ENCODE assay signal across 19 cellular contexts in the genomic region with DNA sequence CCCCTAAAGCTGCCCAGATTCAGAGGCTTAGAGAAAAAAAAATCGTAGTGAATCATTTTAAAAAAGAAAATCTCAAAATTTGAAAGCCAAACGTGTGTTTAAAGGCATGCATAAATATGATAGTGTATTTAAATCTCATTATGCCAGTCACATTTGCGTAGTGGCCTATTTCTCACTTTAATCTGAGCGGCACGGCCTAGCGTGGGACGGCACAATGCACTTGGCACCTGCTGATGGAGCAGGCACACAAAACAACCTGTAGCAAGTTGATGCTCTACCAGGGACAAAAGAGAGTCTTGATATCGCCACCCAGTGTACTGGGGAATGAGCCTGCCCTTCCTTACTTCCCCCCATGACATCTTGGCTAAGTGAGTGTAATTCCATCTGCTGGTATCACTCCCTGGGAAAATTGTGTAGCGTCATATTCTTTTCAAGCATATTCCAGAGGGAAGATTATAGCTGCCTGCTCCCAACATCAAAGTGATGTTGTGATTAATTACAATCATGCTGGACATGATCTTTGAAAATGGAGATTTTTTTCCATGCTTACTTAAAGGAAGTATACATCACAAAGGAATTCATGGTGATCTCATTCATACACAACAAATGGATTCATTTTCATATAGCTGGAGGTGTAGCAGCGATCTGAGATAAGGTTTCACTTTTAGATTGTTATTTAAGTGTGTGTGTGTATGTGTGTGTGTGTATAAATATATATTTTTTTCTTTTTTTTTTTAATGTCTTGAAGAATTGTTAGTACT.
"Had no signal": no experiment of that assay in that cellular context is flagged by ENCODE, and none has a peak within 500 bp of the region (broad histone marks: within the 10 kb centered on the region; RNA-seq: fewer than 3 reads in every experiment).

No MANE protein-coding gene starts in this region.

- H3K36me3 Mint-ChIP-seq: activated CD8-positive, alpha-beta memory T cell treated with anti-CD3 and anti-CD28 coated beads, Interleukin-2, amount 10 ng/mL, durations not matched to agents 7 days and 5 days; activated naive CD8-positive, alpha-beta T cell treated with anti-CD3 and anti-CD28 coated beads for 36 hours; stimulated activated naive B cell treated with anti-CD40 and anti-IgM and Interleukin-4, amounts not matched to agents 10 μg/mL and 1 μg/mL and 100 μg/mL, for 72 hours had no signal

- DNase-seq: activated B cell treated with CpG ODN at 0.5 μM for 24 hours; activated CD4-positive, alpha-beta memory T cell treated with anti-CD3 and anti-CD28 coated beads, Interleukin-2, amount 10 ng/mL, durations not matched to agents 7 days and 5 days; activated CD4-positive, alpha-beta T cell treated with anti-CD3 and anti-CD28 coated beads for 4 hours; activated CD8-positive, alpha-beta memory T cell treated with anti-CD3 and anti-CD28 coated beads, Interleukin-2, amount 10 ng/mL, durations not matched to agents 7 days and 5 days; activated naive CD4-positive, alpha-beta T cell; activated naive CD8-positive, alpha-beta T cell treated with anti-CD3 and anti-CD28 coated beads for 36 hours; amniotic stem cell; caudate nucleus; colonic mucosa; esophagus squamous epithelium; hippocampal formation; left lung; midbrain; nephron progenitor cell; nucleus accumbens; sigmoid colon; stimulated activated naive B cell treated with anti-CD40 and anti-IgM and Interleukin-4, amounts not matched to agents 10 μg/mL and 1 μg/mL and 100 μg/mL, for 72 hours had no signal

- H3K9me3 ChIP-seq: colonic mucosa, esophagus squamous epithelium, left lung, sigmoid colon, thoracic aorta had no signal

- H3K36me3 ChIP-seq: colonic mucosa, esophagus squamous epithelium, left lung, thoracic aorta had no signal

- H3K4me3 Mint-ChIP-seq: activated B cell treated with CpG ODN at 0.5 μM for 24 hours; activated CD4-positive, alpha-beta memory T cell treated with anti-CD3 and anti-CD28 coated beads, Interleukin-2, amount 10 ng/mL, durations not matched to agents 7 days and 5 days; activated CD8-positive, alpha-beta memory T cell treated with anti-CD3 and anti-CD28 coated beads, Interleukin-2, amount 10 ng/mL, durations not matched to agents 7 days and 5 days; activated naive CD8-positive, alpha-beta T cell treated with anti-CD3 and anti-CD28 coated beads for 36 hours; activated T-helper 17 cell treated with anti-CD3 and anti-CD28 coated beads, Interleukin-2, amount 50 U/mL, for 72 hours; nephron progenitor cell; stimulated activated naive B cell treated with anti-CD40 and anti-IgM and Interleukin-4, amounts not matched to agents 10 μg/mL and 1 μg/mL and 100 μg/mL, for 72 hours had no signal

- H3K4me1 Mint-ChIP-seq: activated B cell treated with CpG ODN at 0.5 μM for 24 hours; activated CD4-positive, alpha-beta memory T cell treated with anti-CD3 and anti-CD28 coated beads, Interleukin-2, amount 10 ng/mL, durations not matched to agents 7 days and 5 days; activated CD8-positive, alpha-beta memory T cell treated with anti-CD3 and anti-CD28 coated beads, Interleukin-2, amount 10 ng/mL, durations not matched to agents 7 days and 5 days; activated naive CD8-positive, alpha-beta T cell treated with anti-CD3 and anti-CD28 coated beads for 36 hours; activated T-helper 17 cell treated with anti-CD3 and anti-CD28 coated beads, Interleukin-2, amount 50 U/mL, for 72 hours; nephron progenitor cell; stimulated activated naive B cell treated with anti-CD40 and anti-IgM and Interleukin-4, amounts not matched to agents 10 μg/mL and 1 μg/mL and 100 μg/mL, for 72 hours had no signal

- H3K4me1 ChIP-seq: colonic mucosa, esophagus squamous epithelium, left lung, sigmoid colon had no signal

- ATAC-seq: activated CD8-positive, alpha-beta memory T cell treated with anti-CD3 and anti-CD28 coated beads, Interleukin-2, amount 10 ng/mL, durations not matched to agents 7 days and 5 days; activated T-helper 17 cell treated with anti-CD3 and anti-CD28 coated beads, Interleukin-2, amount 50 U/mL, for 72 hours; left lung; stimulated activated naive B cell treated with anti-CD40 and anti-IgM and Interleukin-4, amounts not matched to agents 10 μg/mL and 1 μg/mL and 100 μg/mL, for 72 hours had no signal

- H3K27ac Mint-ChIP-seq: activated B cell treated with CpG ODN at 0.5 μM for 24 hours; activated CD4-positive, alpha-beta memory T cell treated with anti-CD3 and anti-CD28 coated beads, Interleukin-2, amount 10 ng/mL, durations not matched to agents 7 days and 5 days; activated CD8-positive, alpha-beta memory T cell treated with anti-CD3 and anti-CD28 coated beads, Interleukin-2, amount 10 ng/mL, durations not matched to agents 7 days and 5 days; activated naive CD8-positive, alpha-beta T cell treated with anti-CD3 and anti-CD28 coated beads for 36 hours; activated T-helper 17 cell treated with anti-CD3 and anti-CD28 coated beads, Interleukin-2, amount 50 U/mL, for 72 hours; nephron progenitor cell; stimulated activated naive B cell treated with anti-CD40 and anti-IgM and Interleukin-4, amounts not matched to agents 10 μg/mL and 1 μg/mL and 100 μg/mL, for 72 hours had no signal

- H3K27me3 Mint-ChIP-seq: activated B cell treated with CpG ODN at 0.5 μM for 24 hours; activated CD4-positive, alpha-beta memory T cell treated with anti-CD3 and anti-CD28 coated beads, Interleukin-2, amount 10 ng/mL, durations not matched to agents 7 days and 5 days; activated CD8-positive, alpha-beta memory T cell treated with anti-CD3 and anti-CD28 coated beads, Interleukin-2, amount 10 ng/mL, durations not matched to agents 7 days and 5 days; activated naive CD8-positive, alpha-beta T cell treated with anti-CD3 and anti-CD28 coated beads for 36 hours; activated T-helper 17 cell treated with anti-CD3 and anti-CD28 coated beads, Interleukin-2, amount 50 U/mL, for 72 hours; stimulated activated naive B cell treated with anti-CD40 and anti-IgM and Interleukin-4, amounts not matched to agents 10 μg/mL and 1 μg/mL and 100 μg/mL, for 72 hours had no signal

- H3K9me3 Mint-ChIP-seq: activated B cell treated with CpG ODN at 0.5 μM for 24 hours; activated CD4-positive, alpha-beta memory T cell treated with anti-CD3 and anti-CD28 coated beads, Interleukin-2, amount 10 ng/mL, durations not matched to agents 7 days and 5 days; activated naive CD8-positive, alpha-beta T cell treated with anti-CD3 and anti-CD28 coated beads for 36 hours; activated T-helper 17 cell treated with anti-CD3 and anti-CD28 coated beads, Interleukin-2, amount 50 U/mL, for 72 hours had no signal

- H3K27me3 ChIP-seq: colonic mucosa, esophagus squamous epithelium, left lung, sigmoid colon had no signal

- H3K4me3 ChIP-seq: colonic mucosa, esophagus squamous epithelium, left lung, sigmoid colon, thoracic aorta had no signal

- H3K27ac ChIP-seq: colonic mucosa, esophagus squamous epithelium, left lung, sigmoid colon, thoracic aorta had no signal
